ENCODE assay signal across 29 cellular contexts in genomic region chr11:34824425-34824824, GRCh38.
DNase-seq lines count a peak whose midpoint lies in the region; ATAC-seq and TF ChIP-seq lines count a peak whose summit lies in the region.
"Had no signal": no experiment of that assay in that cellular context is flagged by ENCODE, and none has a peak within 500 bp of the region (broad histone marks: within the 10 kb centered on the region; RNA-seq: fewer than 3 reads in every experiment).

No MANE protein-coding gene starts in this region.

- H3K27me3 ChIP-seq in muscle layer of duodenum (ENCODE audit: low read depth, low read length) = no peaks in the 10 kb centered on the region
- no peaks in the 10 kb centered on the region for H3K27me3 ChIP-seq in naive thymus-derived CD4-positive, alpha-beta T cell (ENCODE audit: control insufficient read depth in 2 of 2, insufficient read depth in 2 of 2, low read length in 2 of 2)
- H3K27me3 ChIP-seq: BLaER1, brain microvascular endothelial cell, gastroesophageal sphincter, upper lobe of left lung had no signal

- H3K36me3 ChIP-seq in muscle layer of duodenum (ENCODE audit: control insufficient read depth in 1 of 2, insufficient read depth in 2 of 2, low read length in 2 of 2) = no peaks in the 10 kb centered on the region
- no peaks in the 10 kb centered on the region for H3K36me3 ChIP-seq in naive thymus-derived CD4-positive, alpha-beta T cell (ENCODE audit: control insufficient read depth in 2 of 3, insufficient read depth in 3 of 3, low read length in 3 of 3)
- H3K36me3 ChIP-seq: BLaER1, brain microvascular endothelial cell, gastroesophageal sphincter, SJSA1, upper lobe of left lung had no signal

- H3K9me3 ChIP-seq in muscle layer of duodenum (ENCODE audit: control insufficient read depth in 1 of 2, low read length in 2 of 2) = no peaks in the 10 kb centered on the region
- no peaks in the 10 kb centered on the region for H3K9me3 ChIP-seq in naive thymus-derived CD4-positive, alpha-beta T cell (ENCODE audit: control insufficient read depth in 2 of 3, low read length in 3 of 3)
- H3K9me3 ChIP-seq: gastroesophageal sphincter, mucosa of descending colon, upper lobe of left lung had no signal

- POLR2A ChIA-PET in naive thymus-derived CD4-positive, alpha-beta T cell (lab: Charles Lee) = no interaction called here
- POLR2A ChIA-PET in activated CD8-positive, alpha-beta T cell treated with anti-CD3 and anti-CD28 coated beads, Interleukin-2, amount 10 ng/mL, durations not matched to agents 7 days and 5 days (lab: Charles Lee) = no interaction called here

- no peaks in the 10 kb centered on the region for H3K4me1 ChIP-seq in muscle layer of duodenum (ENCODE audit: control insufficient read depth in 1 of 2, insufficient read depth in 2 of 2, low read length in 2 of 2)
- H3K4me1 ChIP-seq in naive thymus-derived CD4-positive, alpha-beta T cell (ENCODE audit: control insufficient read depth in 2 of 2, insufficient read depth in 2 of 2, low read length in 2 of 2) = peaks cover 3 to 6% of the 10 kb centered on the region in 2 donors
- H3K4me1 ChIP-seq: BLaER1, gastroesophageal sphincter, SJSA1 had no signal

- peak overlapping the region; percentile 90; the same call in 1 of the 2 replicates for H3K27ac ChIP-seq in VCaP
- H3K27ac ChIP-seq in muscle layer of duodenum (ENCODE audit: low read length) = peak overlapping the region; percentile 24
- H3K27ac ChIP-seq in naive thymus-derived CD4-positive, alpha-beta T cell (ENCODE audit: low read depth, low read length) = no peak overlapping the region
- H3K27ac ChIP-seq: BLaER1, brain microvascular endothelial cell, gastroesophageal sphincter, SJSA1 had no signal

- H3K4me1 Mint-ChIP-seq in naive thymus-derived CD4-positive, alpha-beta T cell = peaks cover 0 to 15% (median 11%) of the 10 kb centered on the region in 7 donors
- H3K4me1 Mint-ChIP-seq in effector memory CD8-positive, alpha-beta T cell (ENCODE audit: low read depth in 2 of 2) = peaks cover 0 to 8% of the 10 kb centered on the region in 2 donors
- no peaks in the 10 kb centered on the region for H3K4me1 Mint-ChIP-seq in activated CD8-positive, alpha-beta T cell treated with anti-CD3 and anti-CD28 coated beads, Interleukin-2, amount 10 ng/mL, durations not matched to agents 7 days and 5 days (ENCODE audit: low read depth)
- no peaks in the 10 kb centered on the region for H3K4me1 Mint-ChIP-seq in type B pancreatic cell (ENCODE audit: unreplicated experiment)

- TF ChIP-seq CTCF in VCaP (conservative IDR thresholded peaks at IDR 0.05) (no peak), type B pancreatic cell (conservative IDR thresholded peaks at IDR 0.05) (no peak)

- H3K27me3 Mint-ChIP-seq in naive thymus-derived CD4-positive, alpha-beta T cell = peaks cover 0 to 8% (median 0%) of the 10 kb centered on the region in 5 donors
- peaks cover 23 to 41% of the 10 kb centered on the region in 2 donors for H3K27me3 Mint-ChIP-seq in effector memory CD8-positive, alpha-beta T cell
- peaks cover 11% of the 10 kb centered on the region for H3K27me3 Mint-ChIP-seq in activated CD8-positive, alpha-beta T cell treated with anti-CD3 and anti-CD28 coated beads, Interleukin-2, amount 10 ng/mL, durations not matched to agents 7 days and 5 days (ENCODE audit: low read depth)
- no peaks in the 10 kb centered on the region for H3K27me3 Mint-ChIP-seq in type B pancreatic cell
- H3K27me3 Mint-ChIP-seq: progenitor cell of endocrine pancreas had no signal

- H3K36me3 Mint-ChIP-seq in naive thymus-derived CD4-positive, alpha-beta T cell = peaks cover 0 to 4% (median 0%) of the 10 kb centered on the region in 5 donors
- H3K36me3 Mint-ChIP-seq in effector memory CD8-positive, alpha-beta T cell (ENCODE audit: insufficient read depth) = no peaks in the 10 kb centered on the region
- H3K36me3 Mint-ChIP-seq in activated CD8-positive, alpha-beta T cell treated with anti-CD3 and anti-CD28 coated beads, Interleukin-2, amount 10 ng/mL, durations not matched to agents 7 days and 5 days (ENCODE audit: low read depth) = no peaks in the 10 kb centered on the region
- H3K36me3 Mint-ChIP-seq in type B pancreatic cell = peaks cover 4% of the 10 kb centered on the region

- no peak overlapping the region for H3K4me3 Mint-ChIP-seq in naive thymus-derived CD4-positive, alpha-beta T cell
- no peak overlapping the region for H3K4me3 Mint-ChIP-seq in effector memory CD8-positive, alpha-beta T cell
- H3K4me3 Mint-ChIP-seq in activated CD8-positive, alpha-beta T cell treated with anti-CD3 and anti-CD28 coated beads, Interleukin-2, amount 10 ng/mL, durations not matched to agents 7 days and 5 days = no peak overlapping the region
- no peak overlapping the region for H3K4me3 Mint-ChIP-seq in type B pancreatic cell
- H3K4me3 Mint-ChIP-seq: activated CD4-positive, alpha-beta T cell treated with anti-CD3 and anti-CD28 coated beads for 36 hours; activated T-cell treated with anti-CD3 and anti-CD28 coated beads, Interleukin-2, amount 50 U/mL, for 4 hours; neural crest cell; stimulated activated naive CD8-positive, alpha-beta T cell treated with anti-CD3 and anti-CD28 coated beads, Interleukin-15, amount 100 ng/mL, for 72 hours had no signal

- ATAC-seq in naive thymus-derived CD4-positive, alpha-beta T cell = no peak
- no peak for ATAC-seq in effector memory CD8-positive, alpha-beta T cell (replicated peaks)
- ATAC-seq in activated CD8-positive, alpha-beta T cell treated with anti-CD3 and anti-CD28 coated beads, Interleukin-2, amount 10 ng/mL, durations not matched to agents 7 days and 5 days = no peak
- ATAC-seq: activated CD4-positive, alpha-beta T cell treated with anti-CD3 and anti-CD28 coated beads for 36 hours; activated T-cell treated with anti-CD3 and anti-CD28 coated beads, Interleukin-2, amount 50 U/mL, for 4 hours; gastroesophageal sphincter; GM12878; mucosa of descending colon; stimulated activated naive CD8-positive, alpha-beta T cell treated with anti-CD3 and anti-CD28 coated beads, Interleukin-15, amount 100 ng/mL, for 72 hours had no signal

- CTCF ChIA-PET in naive thymus-derived CD4-positive, alpha-beta T cell (lab: Charles Lee) = no interaction called here
- CTCF ChIA-PET in activated CD8-positive, alpha-beta T cell treated with anti-CD3 and anti-CD28 coated beads, Interleukin-2, amount 10 ng/mL, durations not matched to agents 7 days and 5 days (lab: Charles Lee) = no interaction called here

- peaks cover 0 to 4% (median 3%) of the 10 kb centered on the region in 11 donors for H3K9me3 Mint-ChIP-seq in naive thymus-derived CD4-positive, alpha-beta T cell
- no peaks in the 10 kb centered on the region for H3K9me3 Mint-ChIP-seq in effector memory CD8-positive, alpha-beta T cell
- no peaks in the 10 kb centered on the region for H3K9me3 Mint-ChIP-seq in activated CD8-positive, alpha-beta T cell treated with anti-CD3 and anti-CD28 coated beads, Interleukin-2, amount 10 ng/mL, durations not matched to agents 7 days and 5 days (ENCODE audit: insufficient read depth)
- H3K9me3 Mint-ChIP-seq in type B pancreatic cell = no peaks in the 10 kb centered on the region
- H3K9me3 Mint-ChIP-seq: activated T-cell treated with anti-CD3 and anti-CD28 coated beads, Interleukin-2, amount 50 U/mL, for 4 hours had no signal

- intact Hi-C loops in naive thymus-derived CD4-positive, alpha-beta T cell (cut with micrococcal nuclease) = no loop called here

- H3K27ac Mint-ChIP-seq in naive thymus-derived CD4-positive, alpha-beta T cell = no peak overlapping the region
- H3K27ac Mint-ChIP-seq in effector memory CD8-positive, alpha-beta T cell = no peak overlapping the region
- H3K27ac Mint-ChIP-seq in activated CD8-positive, alpha-beta T cell treated with anti-CD3 and anti-CD28 coated beads, Interleukin-2, amount 10 ng/mL, durations not matched to agents 7 days and 5 days = no peak overlapping the region
- H3K27ac Mint-ChIP-seq in type B pancreatic cell = no peak overlapping the region
- H3K27ac Mint-ChIP-seq: activated CD4-positive, alpha-beta T cell treated with anti-CD3 and anti-CD28 coated beads for 36 hours; stimulated activated naive CD8-positive, alpha-beta T cell treated with anti-CD3 and anti-CD28 coated beads, Interleukin-15, amount 100 ng/mL, for 72 hours had no signal

- peak; percentile 43 for DNase-seq in COLO668 (lab: John Stamatoyannopoulos, UW; ENCODE audit: unreplicated experiment)
- peak; percentile 43 for DNase-seq in NCI-H146 treated with DMSO at 0.1 percent for 48 hours (lab: John Stamatoyannopoulos, UW; ENCODE audit: unreplicated experiment)
- DNase-seq in naive thymus-derived CD4-positive, alpha-beta T cell = no peak
- no peak for DNase-seq in effector memory CD8-positive, alpha-beta T cell
- no peak for DNase-seq in activated CD8-positive, alpha-beta T cell treated with anti-CD3 and anti-CD28 coated beads, Interleukin-2, amount 10 ng/mL, durations not matched to agents 7 days and 5 days
- no peak for DNase-seq in type B pancreatic cell (ENCODE audit: extremely low spot score, unreplicated experiment)
- DNase-seq: activated CD4-positive, alpha-beta T cell treated with anti-CD3 and anti-CD28 coated beads for 36 hours; activated naive CD4-positive, alpha-beta T cell; activated T-cell treated with anti-CD3 and anti-CD28 coated beads, Interleukin-2, amount 50 U/mL, for 4 hours; brain microvascular endothelial cell; COR-L47; effector memory CD4-positive, alpha-beta T cell; H7; Karpas-422; mucosa of descending colon; MV-4-11; NCI-H1930; NCI-H446 treated with DMSO at 0.1 percent for 48 hours; stimulated activated naive CD8-positive, alpha-beta T cell treated with anti-CD3 and anti-CD28 coated beads, Interleukin-15, amount 100 ng/mL, for 72 hours; T-helper 1 cell had no signal

- H3K4me3 ChIP-seq in muscle layer of duodenum (ENCODE audit: low read depth in 1 of 2, low read length in 2 of 2) = no peak overlapping the region
- H3K4me3 ChIP-seq in naive thymus-derived CD4-positive, alpha-beta T cell (ENCODE audit: low read length) = no peak overlapping the region
- H3K4me3 ChIP-seq: BLaER1, gastroesophageal sphincter, GM12878, mucosa of descending colon, SJSA1, upper lobe of left lung had no signal

Comparison
In these comparisons a context has a peak if more than half of its experiments do, and no peak if none do; other contexts are left out.
1. DNase-seq: peak in COLO668 (single experiment) and NCI-H146 treated with DMSO at 0.1 percent for 48 hours (single experiment); none in naive thymus-derived CD4-positive, alpha-beta T cell (0 of 9), effector memory CD8-positive, alpha-beta T cell (0 of 3), activated CD8-positive, alpha-beta T cell treated with anti-CD3 and anti-CD28 coated beads, Interleukin-2, amount 10 ng/mL, durations not matched to agents 7 days and 5 days (single experiment) and type B pancreatic cell (single experiment).